In genomic region chr2:98607741-98608117, GRCh38 we compare ENCODE assay signal across 8 cellular contexts. TPM values are rescaled to one million over a fixed set of nuclear protein-coding genes. Genes with fewer than 3 reads are reported as not detected.
DNase-seq lines count a peak whose midpoint lies in the region; ATAC-seq, FAIRE-seq and TF ChIP-seq lines count a peak whose summit lies in the region.

No MANE protein-coding gene starts in this region.

- POLR2A ChIA-PET in GM12878 (lab: Charles Lee) (no interaction called here), GM10248 (lab: Yijun Ruan, JAX) (no interaction called here)

- DNase-seq in ACHN = peak; percentile 30
- DNase-seq in GM12878 (ENCODE audit: low read depth, low spot score) = no peak
- DNase-seq in kidney tubule cell (ENCODE audit: low spot score) = peak; percentile 20
- peak; percentile 28 for DNase-seq in superior temporal gyrus (ENCODE audit: extremely low spot score)
- no peak for DNase-seq in activated CD4-positive, CD25-positive, alpha-beta regulatory T cell treated with anti-CD3 and anti-CD28 coated beads, Interleukin-2, amount 50 U/mL, for 72 hours
- DNase-seq in NCI-H2171 (lab: John Stamatoyannopoulos, UW) = no peak
- DNase-seq in GM10248 (ENCODE audit: extremely low spot score) = no peak

- H3K27ac ChIP-seq in GM12878 (ENCODE audit: control insufficient read depth, insufficient read depth) = peak overlapping the region; percentile 84

- CTCF ChIA-PET in GM12878 (lab: Yijun Ruan, JAX) (interaction anchor here (2.6 kb wide), 1 partner anchor 41 kb away, joined by 6 read pairs; no protein-coding TSS in a partner anchor), GM10248 (lab: Yijun Ruan, JAX) (interaction anchor here (1.4 to 3.0 kb wide), 3 partner anchors 39 to 195 kb away, joined by 3 to 9 read pairs (median 5); no protein-coding TSS in a partner anchor)

- H3K4me1 ChIP-seq in GM12878 (ENCODE audit: control insufficient read depth, insufficient read depth, low read length) = peaks cover 9% of the 10 kb centered on the region

- FAIRE-seq in GM12878 (lab: Jason Lieb, UNC) = no peak

- no peaks in the 10 kb centered on the region for H3K27me3 ChIP-seq in GM12878 (replicated peaks in 1 of 2; ENCODE audit: control insufficient read depth in 2 of 2, insufficient read depth in 2 of 2, low read length in 1 of 2)

- 0% methylated on average over 7 of the region's 7 CpGs for WGBS in GM12878 (ENCODE audit: insufficient coverage, insufficient replicate concordance, low lambda C conversion rate, missing lambda C conversion rate)

- peak overlapping the region; percentile 87 for H3K4me3 ChIP-seq in GM12878

- H3K36me3 ChIP-seq in GM12878 (ENCODE audit: control insufficient read depth in 2 of 2, insufficient read depth in 2 of 2, low read length in 1 of 2) = peaks cover 2 to 16% of the 10 kb centered on the region in 2 experiments; a peak in 3 of 4 replicates

- TF ChIP-seq POLR2A in GM12878 (IDR thresholded peaks at IDR 0.05; ENCODE audit: low read depth, low read length) = no peak

- RAD21 ChIA-PET in GM12878 (lab: Charles Lee; ENCODE audit: unreplicated experiment) = no interaction called here

- 0 out of 2 replicates have a peak, but pooled peaks cover 3% of the 10 kb centered on the region for H4K20me1 ChIP-seq in GM12878 (ENCODE audit: control insufficient read depth, insufficient read depth)

- intact Hi-C loops in GM12878 (cut with micrococcal nuclease; ENCODE audit: unreplicated experiment) = loop anchor here (5.0 kb wide), 1 partner anchor 140 kb away; no protein-coding TSS in a partner anchor

- TF ChIP-seq CTCF in GM12878 (IDR thresholded peaks at IDR 0.05 in 2 of 3, conservative IDR thresholded peaks at IDR 0.05 in 1 of 3; ENCODE audit: control insufficient read depth in 2 of 3, extremely low read depth in 1 of 3, insufficient read depth in 1 of 3, low read depth in 3 of 3, low read length in 3 of 3) (no peak), GM10248 (IDR thresholded peaks at IDR 0.05; ENCODE audit: control extremely low read depth, extremely low read depth, low read depth, missing control alignments) (no peak)

- in situ Hi-C loops in ACHN (cut with HindIII; ENCODE audit: low pct_ligation_motif_present, low pct_unique_long_range_greater_than_20kb, low sequenced_read_pairs) (no loop called here), GM12878 (cut with MboI) (no loop called here)

- H3K9me3 ChIP-seq in GM12878 (replicated peaks; ENCODE audit: control insufficient read depth, insufficient read depth, low read length) = no peaks in the 10 kb centered on the region; the same call in 2 of the 3 replicates

- SMC1A ChIA-PET in GM12878 (lab: Charles Lee; ENCODE audit: uncharacterized antibody, unreplicated experiment) = interaction anchor here (1.5 kb wide), 1 partner anchor 42 kb away, joined by 5 read pairs; no protein-coding TSS in a partner anchor

- H2AFZ ChIP-seq in GM12878 (ENCODE audit: control insufficient read depth, low read depth, low read length) = peak overlapping the region; percentile 91

- H3K79me2 ChIP-seq in GM12878 (ENCODE audit: control insufficient read depth, insufficient read depth, low read length) = peaks cover 54% of the 10 kb centered on the region

- peak; percentile 6 for ATAC-seq in HG03159 (IDR thresholded peaks at IDR 0.05; ENCODE audit: unreplicated experiment)
- ATAC-seq in GM12878 = peak; percentile 14

- no peak for TF ChIP-seq RAD21 in GM12878 (IDR thresholded peaks at IDR 0.05; ENCODE audit: insufficient read depth, low read depth, low read length)

- BruUV-seq in GM12878 (replicated peaks; lab: Mats Ljungman, UMichigan) = TSS peak; percentile 79

- TF ChIP-seq EP300 in GM12878 (IDR thresholded peaks at IDR 0.05; ENCODE audit: borderline replicate concordance in 1 of 2, control insufficient read depth in 1 of 2, low read depth in 2 of 2, low read length in 2 of 2) = no peak

- peak overlapping the region; percentile 93 for H3K9ac ChIP-seq in GM12878 (ENCODE audit: control insufficient read depth, insufficient read depth, low read length)

- peak overlapping the region; percentile 96 for H3K4me2 ChIP-seq in GM12878 (ENCODE audit: control insufficient read depth, insufficient read depth)

TF ChIP-seq in GM12878, 131 proteins besides CTCF, POLR2A, EP300 and RAD21 (continues in another document):
- TF ChIP-seq ZNF622 (IDR thresholded peaks at IDR 0.05) (no peak), POLR2AphosphoS2 (IDR thresholded peaks at IDR 0.05; ENCODE audit: low read depth, low read length) (no peak), USF1 (IDR thresholded peaks at IDR 0.05; ENCODE audit: borderline replicate concordance, extremely low read length, insufficient read depth, low read depth, low read length) (no peak), SPI1 (IDR thresholded peaks at IDR 0.05; ENCODE audit: borderline replicate concordance, insufficient read depth, low read depth, low read length) (no peak), SKIL (IDR thresholded peaks at IDR 0.05; ENCODE audit: low read depth, poor library complexity, severe bottlenecking) (no peak), KLF5 (IDR thresholded peaks at IDR 0.05; ENCODE audit: partially characterized antibody) (no peak)

RNA-seq across cellular contexts. Expression of gene COA5, which starts 0.6 kb away (rescaled TPM):
- 37.3 and 39.2 TPM in 2 replicates for total RNA-seq in GM12878 (2013; cell fraction: nucleolus; rRNA removed)
- 35.5 and 41.7 TPM in 2 replicates for total RNA-seq in GM12878 (2014; rRNA removed)
- 22.9 and 24.0 TPM in 2 replicates for total RNA-seq in GM12878 (2014; rRNA removed; fragmentation: Illumina TruSeq; extraction: Trizol)
- total RNA-seq in GM12878 (2021) = 26.9 and 29.7 TPM in 2 replicates
- 12.5 TPM for polyA plus RNA-seq in GM12878 (2011; ENCODE audit: low read depth)
- polyA plus RNA-seq in GM12878 (2011; rRNA removed) = 49.9 and 90.9 TPM in 2 replicates
- polyA plus RNA-seq in GM12878 (2011; cell fraction: cytosol; rRNA removed) = 20.4 and 23.6 TPM in 2 replicates
- 29.8 and 34.9 TPM in 2 replicates for polyA plus RNA-seq in GM12878 (2011; cell fraction: nucleus; rRNA removed)
- polyA plus RNA-seq in GM12878 (2012) = 37.0 and 43.2 TPM in 2 replicates
- polyA plus RNA-seq in GM12878 (2014; fragmentation: Illumina TruSeq; extraction: Trizol) = 20.7 and 21.4 TPM in 2 replicates
- polyA plus RNA-seq in GM12878 (2014; fragmentation: Nextera tagmentation; extraction: Ambion mirVana) = 10 to 100 TPM; 21.4 to 40.3 TPM
- 42.8 and 49.3 TPM in 2 replicates for polyA plus RNA-seq in GM12878 (2014; rRNA removed)
- 10 to 100 TPM; 58.8 to 63.3 TPM for polyA plus RNA-seq in GM12878 (2016; fragmentation: Nextera tagmentation; extraction: Ambion mirVana)
- 5.3 and 7.0 TPM in 2 replicates for polyA minus RNA-seq in GM12878 (2011; rRNA and poly(A)+ RNA removed)
- polyA minus RNA-seq in GM12878 (2011; cell fraction: cytosol; rRNA and poly(A)+ RNA removed) = 4.8 and 6.5 TPM in 2 replicates
- polyA minus RNA-seq in GM12878 (2011; cell fraction: nucleus; rRNA and poly(A)+ RNA removed) = 12.6 and 22.5 TPM in 2 replicates

RNA-seq across cellular contexts. Expression of gene UNC50, which starts 0.7 kb away (rescaled TPM):
- 58.0 and 61.0 TPM in 2 replicates for total RNA-seq in GM12878 (2013; cell fraction: nucleolus; rRNA removed)
- total RNA-seq in GM12878 (2014; rRNA removed) (34.6 and 34.8 TPM in 2 replicates), GM12878 (2014; rRNA removed; fragmentation: Illumina TruSeq; extraction: Trizol) (27.9 and 28.0 TPM in 2 replicates), GM12878 (2021) (25.5 and 25.8 TPM in 2 replicates)
- polyA plus RNA-seq in GM12878 (2011; ENCODE audit: low read depth) = 15.3 TPM
- polyA plus RNA-seq in GM12878 (2011; rRNA removed) (60.3 and 77.1 TPM in 2 replicates), GM12878 (2014; fragmentation: Illumina TruSeq; extraction: Trizol) (34.8 and 42.4 TPM in 2 replicates), GM12878 (2014; fragmentation: Nextera tagmentation; extraction: Ambion mirVana) (10 to 100 TPM; 40.8 to 59.5 TPM), GM12878 (2014; rRNA removed) (33.1 TPM in 2 replicates), GM12878 (2016; fragmentation: Nextera tagmentation; extraction: Ambion mirVana) (10 to 100 TPM; 68.1 to 76.3 TPM)
- 22.9 and 32.3 TPM in 2 replicates for polyA plus RNA-seq in GM12878 (2011; cell fraction: cytosol; rRNA removed)
- 38.9 and 45.6 TPM in 2 replicates for polyA plus RNA-seq in GM12878 (2011; cell fraction: nucleus; rRNA removed)
- polyA plus RNA-seq in GM12878 (2012) = 23.9 and 26.4 TPM in 2 replicates
- polyA minus RNA-seq in GM12878 (2011; rRNA and poly(A)+ RNA removed) = 13.5 and 14.5 TPM in 2 replicates
- polyA minus RNA-seq in GM12878 (2011; cell fraction: cytosol; rRNA and poly(A)+ RNA removed) = 4.0 and 7.1 TPM in 2 replicates
- polyA minus RNA-seq in GM12878 (2011; cell fraction: nucleus; rRNA and poly(A)+ RNA removed) = 16.3 and 22.8 TPM in 2 replicates

Comparison
In these comparisons a context has a peak if more than half of its experiments do, and no peak if none do; other contexts are left out.
1. DNase-seq: peak in ACHN (single experiment), kidney tubule cell (single experiment) and superior temporal gyrus (single experiment); none in GM12878 (single experiment), activated CD4-positive, CD25-positive, alpha-beta regulatory T cell treated with anti-CD3 and anti-CD28 coated beads, Interleukin-2, amount 50 U/mL, for 72 hours (single experiment), NCI-H2171 (single experiment) and GM10248 (single experiment).